In genomic region chr7:3573151-3573550, GRCh38 we compare ENCODE assay signal across 17 cellular contexts.
DNase-seq lines count a peak whose midpoint lies in the region; ATAC-seq and TF ChIP-seq lines count a peak whose summit lies in the region.
"Had no signal": no experiment of that assay in that cellular context is flagged by ENCODE, and none has a peak within 500 bp of the region (broad histone marks: within the 10 kb centered on the region; RNA-seq: fewer than 3 reads in every experiment).

No MANE protein-coding gene starts in this region.

- H3K9me3 ChIP-seq in Panc1 (ENCODE audit: control insufficient read depth, insufficient read depth, low read depth, low read length) (peaks cover 7% of the 10 kb centered on the region; the same call in 1 of the 2 replicates), mucosa of descending colon (peaks cover 6% of the 10 kb centered on the region), colonic mucosa (no peaks in the 10 kb centered on the region)

- intact Hi-C loops in Panc1 (cut with micrococcal nuclease; ENCODE audit: unreplicated experiment) (no loop called here), mucosa of descending colon (cut with DNase I, micrococcal nuclease) (no loop called here), colonic mucosa (cut with DNase I) (no loop called here)

- H3K4me3 ChIP-seq in GM23338 (no peak overlapping the region), Panc1 (ENCODE audit: low read depth in 2 of 2, low read length in 2 of 2) (no peak overlapping the region), mucosa of descending colon (no peak overlapping the region), colonic mucosa (no peak overlapping the region)

- H3K9ac ChIP-seq in colonic mucosa (ENCODE audit: low read depth in 2 of 2, low read length in 2 of 2), result no peak overlapping the region

- H3K36me3 Mint-ChIP-seq in GM23338 (ENCODE audit: low read depth), result peaks cover 11% of the 10 kb centered on the region
- H3K36me3 Mint-ChIP-seq: IgD-negative memory B cell had no signal

- H3K79me2 ChIP-seq in GM23338 (replicated peaks; ENCODE audit: insufficient read depth), result no peaks in the 10 kb centered on the region

- H3K27ac Mint-ChIP-seq in GM23338, result peak overlapping the region; percentile 74
- H3K27ac Mint-ChIP-seq: CD4-positive, alpha-beta T cell; HFFc6; IgD-negative memory B cell had no signal

- DNase-seq in COLO668 (lab: John Stamatoyannopoulos, UW; ENCODE audit: unreplicated experiment) (peak; percentile 39), GM23338 (ENCODE audit: low spot score) (no peak), Panc1 (ENCODE audit: low read depth, low spot score) (no peak), mucosa of descending colon (no peak), colonic mucosa (no peak), activated T-cell treated with anti-CD3 and anti-CD28 coated beads for 4 hours (no peak)
- DNase-seq in stimulated activated CD4-positive, alpha-beta T cell treated with anti-CD3 and anti-CD28 coated beads, Interleukin-12 subunit alpha, Interleukin-12 subunit beta, amount 100 ng/mL, for 4 hours, result no peak
- DNase-seq: AML-193; CD4-positive, alpha-beta T cell; DMS79; GF-D8; HFFc6; KBM-7 had no signal

- CTCF ChIA-PET in Panc1 (lab: Charles Lee), result interaction anchor here (0.6 kb wide), 1 partner anchor 19 kb away, joined by 3 read pairs; no protein-coding TSS in a partner anchor

- no TSS peak for BruUV-seq in Panc1 (replicated peaks; lab: Mats Ljungman, UMichigan)

- H3K4me1 ChIP-seq in GM23338 (ENCODE audit: insufficient read depth) (peaks cover 14% of the 10 kb centered on the region), Panc1 (ENCODE audit: control insufficient read depth, insufficient read depth, low read length) (peaks cover 15% of the 10 kb centered on the region), mucosa of descending colon (ENCODE audit: low read depth) (peaks cover 3% of the 10 kb centered on the region), colonic mucosa (no peaks in the 10 kb centered on the region)

- H3K36me3 ChIP-seq in GM23338 (ENCODE audit: insufficient read depth), result peaks cover 5% of the 10 kb centered on the region; the same call in 1 of the 2 replicates
- no peaks in the 10 kb centered on the region for H3K36me3 ChIP-seq in Panc1 (ENCODE audit: control insufficient read depth, insufficient read depth, low read length)
- no peaks in the 10 kb centered on the region for H3K36me3 ChIP-seq in mucosa of descending colon (ENCODE audit: low read depth)
- no peaks in the 10 kb centered on the region for H3K36me3 ChIP-seq in colonic mucosa

- POLR2A ChIA-PET in Panc1 (lab: Charles Lee), result no interaction called here

- no peak overlapping the region for H3K27ac ChIP-seq in GM23338 (ENCODE audit: low read depth)
- peak overlapping the region; percentile 35; the same call in 1 of the 2 replicates for H3K27ac ChIP-seq in Panc1 (ENCODE audit: low read length)
- no peak overlapping the region for H3K27ac ChIP-seq in colonic mucosa
- H3K27ac ChIP-seq: C4-2B had no signal

- peaks cover 16% of the 10 kb centered on the region for H3K4me1 Mint-ChIP-seq in GM23338
- H3K4me1 Mint-ChIP-seq: IgD-negative memory B cell had no signal

- peak overlapping the region; percentile 38; the same call in 1 of the 2 replicates for H3K4me2 ChIP-seq in GM23338

- TF ChIP-seq CTCF in GM23338 (conservative IDR thresholded peaks at IDR 0.05; ENCODE audit: low read depth in 2 of 2) (no peak), Panc1 (IDR thresholded peaks at IDR 0.05) (no peak), mucosa of descending colon (IDR thresholded peaks at IDR 0.05) (no peak), colonic mucosa (IDR thresholded peaks at IDR 0.05) (no peak)

- H3K27me3 Mint-ChIP-seq in GM23338 (ENCODE audit: insufficient read depth, low read depth, poor library complexity), result peaks cover 1% of the 10 kb centered on the region
- H3K27me3 Mint-ChIP-seq: CD4-positive, alpha-beta T cell had no signal

- H3K9me2 ChIP-seq in GM23338 (ENCODE audit: insufficient read depth), result no peaks in the 10 kb centered on the region

- H3K27me3 ChIP-seq in GM23338 (ENCODE audit: insufficient read depth) (no peaks in the 10 kb centered on the region), Panc1 (ENCODE audit: control insufficient read depth, insufficient read depth, low read length) (no peaks in the 10 kb centered on the region), colonic mucosa (no peaks in the 10 kb centered on the region)

- no peaks in the 10 kb centered on the region for H3F3A ChIP-seq in GM23338 (replicated peaks; ENCODE audit: low read depth)

- in situ Hi-C loops in Panc1 (cut with HindIII; ENCODE audit: low pct_unique_long_range_greater_than_20kb, low sequenced_read_pairs), result no loop called here

- ATAC-seq in GM23338 (peak; percentile 25; the same call in 2 of the 3 replicates), Panc1 (no peak), mucosa of descending colon (peak; percentile 39)
- ATAC-seq: HCT116, HepG2 had no signal

- peaks cover 15% of the 10 kb centered on the region for H3K9me3 Mint-ChIP-seq in GM23338

- no peaks in the 10 kb centered on the region for H4K20me1 ChIP-seq in GM23338 (replicated peaks; ENCODE audit: insufficient read depth)

- H3K4me3 Mint-ChIP-seq in GM23338, result no peak overlapping the region; the same call in 2 of the 3 replicates
- H3K4me3 Mint-ChIP-seq: CD4-positive, alpha-beta T cell; HFFc6; IgD-negative memory B cell had no signal

- no peak overlapping the region for H2AFZ ChIP-seq in GM23338

TF ChIP-seq in GM23338, 12 proteins besides CTCF, POLR2A, EP300 and RAD21 (continues in another document):
- TF ChIP-seq ZNF462 (CRISPR knock-in tag; IDR thresholded peaks at IDR 0.05) (no peak), ZNF331 (CRISPR knock-in tag; IDR thresholded peaks at IDR 0.05; ENCODE audit: low read depth) (no peak), EZH2 (IDR thresholded peaks at IDR 0.05; ENCODE audit: low read depth, unreplicated experiment) (no peak), ZNF114 (CRISPR knock-in tag; IDR thresholded peaks at IDR 0.05) (no peak), POLR2AphosphoS5 (IDR thresholded peaks at IDR 0.05; ENCODE audit: low read depth) (no peak)
